In the genomic region with DNA sequence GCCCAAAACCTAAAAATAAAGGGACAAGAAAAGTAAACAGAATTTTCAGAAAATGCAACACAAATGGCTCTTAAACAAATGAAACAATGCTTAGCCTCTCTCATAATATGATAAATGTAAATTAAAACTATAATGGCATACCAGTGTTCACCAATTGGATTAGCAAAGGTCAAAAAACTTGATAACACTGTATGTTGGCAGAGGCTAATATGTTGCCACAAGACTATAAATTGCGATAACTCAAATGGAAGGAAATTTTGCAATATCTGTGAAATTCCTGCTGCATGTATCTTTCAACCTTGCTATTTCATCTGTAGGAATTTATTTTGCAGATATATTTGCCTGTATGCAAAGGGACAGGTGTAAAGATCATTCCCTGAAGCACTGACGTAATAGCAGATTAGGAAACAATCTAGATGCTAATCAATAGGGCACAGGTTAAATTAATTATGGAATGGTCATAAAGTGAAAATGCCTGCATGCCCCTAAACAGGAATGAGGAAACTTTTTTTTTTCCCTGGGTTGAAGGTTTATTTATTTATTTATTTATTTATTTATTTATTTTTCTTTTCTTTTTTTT, we compare ENCODE assay signal across 24 cellular contexts.
"Had no signal": no experiment of that assay in that cellular context is flagged by ENCODE, and none has a peak within 500 bp of the region (broad histone marks: within the 10 kb centered on the region; RNA-seq: fewer than 3 reads in every experiment).

No MANE protein-coding gene starts in this region.

- DNase-seq: effector CD4-positive, alpha-beta T cell; endodermal cell; erythroblast; heart left ventricle; hippocampal formation; kidney glomerular epithelial cell; lower lobe of right lung; natural killer cell; ovary; stimulated activated CD4-positive, alpha-beta T cell treated with anti-CD3 and anti-CD28 coated beads, Interleukin-2, amount 100 ng/mL, for 48 hours; stimulated activated naive CD8-positive, alpha-beta T cell treated with anti-CD3 and anti-CD28 coated beads, Interleukin-15, Interleukin-2, amounts not matched to agents 100 U/mL and 50 U/mL, for 24 hours; thyroid gland; upper lobe of left lung; uterus had no signal

- H3K4me3 Mint-ChIP-seq: endodermal cell, memory B cell, mesothelial cell of epicardium, natural killer cell, neural crest cell had no signal

- H3K4me1 Mint-ChIP-seq: endodermal cell, memory B cell, natural killer cell had no signal

- H3K27ac ChIP-seq: coronary artery, heart left ventricle, lower lobe of right lung, ovary, right atrium auricular region, suprapubic skin, thyroid gland, upper lobe of left lung, uterus had no signal

- H3K36me3 Mint-ChIP-seq: memory B cell, mesothelial cell of epicardium, natural killer cell had no signal

- H3K27me3 ChIP-seq: heart left ventricle, ovary, right atrium auricular region, suprapubic skin, thyroid gland, upper lobe of left lung, uterus had no signal

- H3K9me3 ChIP-seq: heart left ventricle, lower lobe of right lung, ovary, right atrium auricular region, suprapubic skin, thyroid gland, upper lobe of left lung, uterus had no signal

- H3K36me3 ChIP-seq: heart left ventricle, lower lobe of right lung, ovary, right atrium auricular region, suprapubic skin, thyroid gland, upper lobe of left lung, uterus had no signal

- H3K4me1 ChIP-seq: lower lobe of right lung, right atrium auricular region, suprapubic skin, upper lobe of left lung, uterus had no signal

- FAIRE-seq: endothelial cell of umbilical vein, frontal cortex, islet of Langerhans had no signal

- H3K27ac Mint-ChIP-seq: endodermal cell, memory B cell, mesothelial cell of epicardium, natural killer cell had no signal

- H3K4me3 ChIP-seq: coronary artery, heart left ventricle, lower lobe of right lung, ovary, right atrium auricular region, smooth muscle cell, suprapubic skin, thyroid gland, upper lobe of left lung, uterus had no signal

- H3K9me3 Mint-ChIP-seq: endodermal cell, memory B cell, mesothelial cell of epicardium, natural killer cell, neural crest cell had no signal
